ENCODE assay signal across 8 cellular contexts in the genomic region with DNA sequence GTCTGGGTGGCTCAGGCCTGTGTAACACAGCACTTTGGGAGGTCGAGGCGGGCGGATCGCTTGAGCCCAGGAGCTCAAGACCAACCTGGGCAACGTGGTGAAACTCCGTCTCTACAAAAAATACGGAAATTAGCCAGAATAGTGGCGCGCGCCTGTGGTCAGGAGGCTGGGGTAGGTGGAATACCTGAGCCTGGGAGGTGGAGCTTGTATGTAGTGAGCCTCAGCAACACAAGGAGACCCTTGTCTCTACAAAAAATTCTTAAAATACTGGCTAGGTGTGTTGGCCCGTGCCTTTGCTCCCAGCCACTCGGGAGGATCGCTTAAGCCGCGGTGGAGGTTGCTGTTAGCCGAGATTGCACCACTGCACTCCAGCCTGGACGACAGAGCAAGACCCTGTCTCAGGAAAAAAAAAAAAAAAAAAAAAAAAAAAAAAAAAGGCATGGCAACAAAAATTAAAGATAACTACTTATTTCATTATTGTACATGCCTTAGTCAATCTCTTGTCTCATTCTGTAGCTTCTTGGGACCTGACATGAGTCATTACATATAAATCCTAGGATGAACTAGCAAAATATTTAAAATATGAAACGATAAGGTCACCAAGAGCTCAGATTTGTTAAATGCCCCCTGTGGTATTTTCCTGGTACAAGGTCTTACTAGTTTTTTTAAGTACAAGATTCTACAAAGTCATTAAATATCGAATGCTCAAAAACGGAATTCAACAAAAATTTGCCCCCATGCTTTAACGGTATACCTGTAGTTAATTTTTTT. TPM values are rescaled to one million over a fixed set of nuclear protein-coding genes. Genes with fewer than 3 reads are reported as not detected.
A peak's percentile ranks its signal among the peaks of the same experiment; 100 is the strongest.
DNase-seq lines count a peak whose midpoint lies in the region; ATAC-seq, FAIRE-seq and TF ChIP-seq lines count a peak whose summit lies in the region.

No MANE protein-coding gene starts in this region.

- H3K9me3 Mint-ChIP-seq in glutamatergic neuron (ENCODE audit: unreplicated experiment) = peaks cover 7% of the 10 kb centered on the region

- no peak for ATAC-seq in HG03378 (IDR thresholded peaks at IDR 0.05; ENCODE audit: unreplicated experiment)

- H3K36me3 ChIP-seq in skeletal muscle tissue (ENCODE audit: control insufficient read depth in 3 of 3, insufficient read depth in 3 of 3, low read length in 3 of 3) = peaks cover 21 to 42% (median 37%) of the 10 kb centered on the region in 3 donors

- peak overlapping the region; percentile 93 for H3K27ac Mint-ChIP-seq in glutamatergic neuron (ENCODE audit: unreplicated experiment)

- no peaks in the 10 kb centered on the region for H3K36me3 Mint-ChIP-seq in glutamatergic neuron (ENCODE audit: unreplicated experiment)

- H3K4me1 Mint-ChIP-seq in glutamatergic neuron (ENCODE audit: low read depth, unreplicated experiment) = peaks cover 19% of the 10 kb centered on the region

- no peaks in the 10 kb centered on the region for H3K27me3 ChIP-seq in skeletal muscle tissue (ENCODE audit: control insufficient read depth in 3 of 3, insufficient read depth in 3 of 3, low read length in 3 of 3)

- peak overlapping the region; percentile 95 for H3K27ac ChIP-seq in skeletal muscle tissue (ENCODE audit: low read depth, low read length)

- DNase-seq in GM18507 (ENCODE audit: extremely low spot score, insufficient read length, low read depth) (no peak), LoVo (ENCODE audit: low spot score) (peak; percentile 56), activated T-cell treated with anti-CD3 and anti-CD28 coated beads for 48 hours (ENCODE audit: low read depth) (peak; percentile 41), glutamatergic neuron (no peak), AML-193 (lab: John Stamatoyannopoulos, UW) (no peak), hippocampal formation (lab: John Stamatoyannopoulos, UW) (no peak)

- peaks cover 3% of the 10 kb centered on the region for H3K27me3 Mint-ChIP-seq in glutamatergic neuron (ENCODE audit: unreplicated experiment)

- no peak for TF ChIP-seq CTCF in glutamatergic neuron (IDR thresholded peaks at IDR 0.05; ENCODE audit: partially characterized antibody, unreplicated experiment)

- peak overlapping the region; percentile 86 to 100 (median 99) for H3K9ac ChIP-seq in skeletal muscle tissue (ENCODE audit: low read depth in 1 of 3, low read length in 3 of 3)

- FAIRE-seq in GM18507 (lab: Jason Lieb, UNC) = peak; percentile 58

- peak overlapping the region; percentile 72 to 100 (median 98) for H3K4me3 ChIP-seq in skeletal muscle tissue (ENCODE audit: low read length in 3 of 3)

- no peaks in the 10 kb centered on the region for H3K9me3 ChIP-seq in skeletal muscle tissue (ENCODE audit: control insufficient read depth in 3 of 3, low read length in 3 of 3)

- H3K4me1 ChIP-seq in skeletal muscle tissue (ENCODE audit: control insufficient read depth in 3 of 3, insufficient read depth in 3 of 3, low read length in 3 of 3) = peaks cover 28 to 36% (median 31%) of the 10 kb centered on the region in 3 donors

- H3K4me3 Mint-ChIP-seq in glutamatergic neuron (ENCODE audit: unreplicated experiment) = peak overlapping the region; percentile 96

RNA-seq across cellular contexts. Expression of a gene that starts 1.1 kb away (rescaled TPM):
- total RNA-seq in glutamatergic neuron (ENCODE audit: unreplicated experiment) (71.9 TPM), skeletal muscle tissue (164 TPM)

RNA-seq across cellular contexts. Expression of a gene that starts 1.3 kb away (rescaled TPM):
- total RNA-seq in glutamatergic neuron (ENCODE audit: unreplicated experiment) (19.5 TPM), skeletal muscle tissue (47.5 TPM)

RNA-seq across cellular contexts. Expression of a gene that starts 43.9 kb away (rescaled TPM):
- total RNA-seq in glutamatergic neuron (ENCODE audit: unreplicated experiment) (73.0 TPM), skeletal muscle tissue (25.1 TPM)

Comparison
In these comparisons a context has a peak if more than half of its experiments do, and no peak if none do; other contexts are left out.
1. DNase-seq: peak in LoVo (single experiment) and activated T-cell treated with anti-CD3 and anti-CD28 coated beads for 48 hours (single experiment); none in GM18507 (single experiment), glutamatergic neuron (single experiment), AML-193 (0 of 2) and hippocampal formation (0 of 2).